ENCODE assay signal across 14 cellular contexts in genomic region chr10:52170776-52171175, GRCh38.
"Had no signal": no experiment of that assay in that cellular context is flagged by ENCODE, and none has a peak within 500 bp of the region (broad histone marks: within the 10 kb centered on the region; RNA-seq: fewer than 3 reads in every experiment).

No MANE protein-coding gene starts in this region.

- H3K36me3 ChIP-seq: breast epithelium, esophagus muscularis mucosa, neutrophil, right atrium auricular region, thyroid gland had no signal

- H3K9me3 ChIP-seq: neutrophil, thyroid gland had no signal

- ATAC-seq: naive thymus-derived CD4-positive, alpha-beta T cell had no signal

- H3K27me3 Mint-ChIP-seq: activated CD4-positive, alpha-beta memory T cell treated with anti-CD3 and anti-CD28 coated beads for 36 hours; activated naive CD8-positive, alpha-beta T cell treated with anti-CD3 and anti-CD28 coated beads for 36 hours; naive thymus-derived CD4-positive, alpha-beta T cell had no signal

- H3K4me1 Mint-ChIP-seq: activated naive CD8-positive, alpha-beta T cell treated with anti-CD3 and anti-CD28 coated beads for 36 hours; naive thymus-derived CD4-positive, alpha-beta T cell had no signal

- H3K4me3 Mint-ChIP-seq: activated CD4-positive, alpha-beta memory T cell treated with anti-CD3 and anti-CD28 coated beads for 36 hours; activated naive CD8-positive, alpha-beta T cell treated with anti-CD3 and anti-CD28 coated beads for 36 hours; naive thymus-derived CD4-positive, alpha-beta T cell had no signal

- H3K27me3 ChIP-seq: breast epithelium, esophagus muscularis mucosa, neutrophil, right atrium auricular region, thyroid gland had no signal

- H3K4me1 ChIP-seq: breast epithelium, esophagus muscularis mucosa, right atrium auricular region, thyroid gland had no signal

- H3K36me3 Mint-ChIP-seq: activated CD4-positive, alpha-beta memory T cell treated with anti-CD3 and anti-CD28 coated beads for 36 hours; activated naive CD8-positive, alpha-beta T cell treated with anti-CD3 and anti-CD28 coated beads for 36 hours; naive thymus-derived CD4-positive, alpha-beta T cell had no signal

- H3K4me3 ChIP-seq: breast epithelium, esophagus muscularis mucosa, lung, right atrium auricular region, skin epidermis, thyroid gland had no signal

- H3K27ac Mint-ChIP-seq: activated CD4-positive, alpha-beta memory T cell treated with anti-CD3 and anti-CD28 coated beads for 36 hours; activated naive CD8-positive, alpha-beta T cell treated with anti-CD3 and anti-CD28 coated beads for 36 hours; naive thymus-derived CD4-positive, alpha-beta T cell had no signal

- H3K27ac ChIP-seq: breast epithelium, esophagus muscularis mucosa, neutrophil, right atrium auricular region, skin epidermis, thyroid gland had no signal

- DNase-seq: activated CD4-positive, alpha-beta memory T cell treated with anti-CD3 and anti-CD28 coated beads for 36 hours; activated gamma-delta T cell treated with Interleukin-2 at 50 U/mL for 16 hours; activated naive CD8-positive, alpha-beta T cell treated with anti-CD3 and anti-CD28 coated beads for 36 hours; activated T-cell treated with anti-CD3 and anti-CD28 coated beads, Interleukin-2, amount 50 U/mL, for 48 hours; anterior cingulate cortex; dermis blood vessel endothelial cell; naive thymus-derived CD4-positive, alpha-beta T cell; thyroid gland had no signal
